In genomic region chr9:15155826-15156225, GRCh38 we compare ENCODE assay signal across 11 cellular contexts.
DNase-seq lines count a peak whose midpoint lies in the region; ATAC-seq and TF ChIP-seq lines count a peak whose summit lies in the region.
"Had no signal": no experiment of that assay in that cellular context is flagged by ENCODE, and none has a peak within 500 bp of the region (broad histone marks: within the 10 kb centered on the region; RNA-seq: fewer than 3 reads in every experiment).

No MANE protein-coding gene starts in this region.

- peak; percentile 18 for DNase-seq in PC-3
- DNase-seq in fibroblast of the aortic adventitia (ENCODE audit: low read depth): peak; percentile 72
- peak; percentile 87 for DNase-seq in pulmonary artery endothelial cell (ENCODE audit: low read depth, low spot score)
- DNase-seq in activated CD4-positive, alpha-beta T cell treated with anti-CD3 and anti-CD28 coated beads for 1 hour: no peak
- DNase-seq in activated CD4-positive, alpha-beta T cell treated with anti-CD3 and anti-CD28 coated beads for 48 hours: no peak
- no peak for DNase-seq in left colon
- DNase-seq: GOT3, T-helper 2 cell had no signal

- POLR2A ChIA-PET in PC-3 (lab: Charles Lee; ENCODE audit: unreplicated experiment): no interaction called here

- H3K27ac ChIP-seq in BLaER1 treated with 17β-estradiol and CSF1 and Interleukin-3, amounts not matched to agents 10 nM and 100 nM: peak overlapping the region in 1 of 11 experiments; percentile 3; a peak in 1 of 22 replicates
- H3K27ac ChIP-seq in PC-3 (ENCODE audit: low read length): no peak overlapping the region

- TF ChIP-seq CTCF in PC-3 (conservative IDR thresholded peaks at IDR 0.05; ENCODE audit: low read depth, low read length): no peak
- TF ChIP-seq CTCF in fibroblast of the aortic adventitia (IDR thresholded peaks at IDR 0.05; ENCODE audit: insufficient read depth, low read length): no peak

- H3K9me2 ChIP-seq in PC-3 (replicated peaks; ENCODE audit: low read length): no peaks in the 10 kb centered on the region

- H3K79me2 ChIP-seq in PC-3 (ENCODE audit: low read length): no peaks in the 10 kb centered on the region

- H3K4me1 ChIP-seq in BLaER1 treated with 17β-estradiol and CSF1 and Interleukin-3, amounts not matched to agents 10 nM and 100 nM: peaks cover 3 to 30% (median 17%) of the 10 kb centered on the region in 10 experiments; a peak in 18 of 20 replicates
- peaks cover 8% of the 10 kb centered on the region for H3K4me1 ChIP-seq in PC-3 (ENCODE audit: insufficient read depth, low read length)

- H4K20me1 ChIP-seq in BLaER1 treated with 17β-estradiol and CSF1 and Interleukin-3, amounts not matched to agents 10 nM and 100 nM: no peaks in the 10 kb centered on the region
- no peaks in the 10 kb centered on the region for H4K20me1 ChIP-seq in PC-3 (ENCODE audit: low read length)

- no peaks in the 10 kb centered on the region; a peak in 1 of 22 replicates for H3K27me3 ChIP-seq in BLaER1 treated with 17β-estradiol and CSF1 and Interleukin-3, amounts not matched to agents 10 nM and 100 nM
- H3K27me3 ChIP-seq in PC-3 (ENCODE audit: low read length): no peaks in the 10 kb centered on the region

- CTCF ChIA-PET in PC-3 (lab: Charles Lee): no interaction called here

- peak overlapping the region in 8 of 11 experiments; percentile 33 to 71 (median 47); a peak in 17 of 22 replicates for H3K4me2 ChIP-seq in BLaER1 treated with 17β-estradiol and CSF1 and Interleukin-3, amounts not matched to agents 10 nM and 100 nM
- no peak overlapping the region for H3K4me2 ChIP-seq in PC-3 (ENCODE audit: low read length)

- no peak overlapping the region for H3K4me3 ChIP-seq in BLaER1 treated with 17β-estradiol and CSF1 and Interleukin-3, amounts not matched to agents 10 nM and 100 nM
- no peak overlapping the region for H3K4me3 ChIP-seq in PC-3 (ENCODE audit: low read length)
- no peak overlapping the region for H3K4me3 ChIP-seq in fibroblast of the aortic adventitia (ENCODE audit: low read depth, low read length)
- H3K4me3 ChIP-seq: K562 had no signal

- no peaks in the 10 kb centered on the region for H3F3A ChIP-seq in PC-3 (ENCODE audit: low read length, unreplicated experiment)

- H2AFZ ChIP-seq in PC-3 (ENCODE audit: low read length): no peak overlapping the region

- peak overlapping the region in 2 of 11 experiments; percentile 3 to 14; a peak in 2 of 22 replicates for H3K9ac ChIP-seq in BLaER1 treated with 17β-estradiol and CSF1 and Interleukin-3, amounts not matched to agents 10 nM and 100 nM
- H3K9ac ChIP-seq in PC-3 (ENCODE audit: low read length): no peak overlapping the region

- H3K9me3 ChIP-seq in BLaER1 treated with 17β-estradiol and CSF1 and Interleukin-3, amounts not matched to agents 10 nM and 100 nM (replicated peaks in 1 of 11): no peaks in the 10 kb centered on the region; a peak in 1 of 22 replicates
- no peaks in the 10 kb centered on the region for H3K9me3 ChIP-seq in PC-3 (ENCODE audit: low read length)

- no peak for ATAC-seq in PC-3
- no peak for ATAC-seq in GM18870 (IDR thresholded peaks at IDR 0.05; ENCODE audit: unreplicated experiment)
- ATAC-seq in left colon: no peak
- ATAC-seq: K562 had no signal

- no TSS peak for BruUV-seq in PC-3 (replicated peaks; lab: Mats Ljungman, UMichigan)

- H3K36me3 ChIP-seq in BLaER1 treated with 17β-estradiol and CSF1 and Interleukin-3, amounts not matched to agents 10 nM and 100 nM: no peaks in the 10 kb centered on the region
- no peaks in the 10 kb centered on the region for H3K36me3 ChIP-seq in PC-3 (ENCODE audit: low read depth, low read length)

- intact Hi-C loops in PC-3 (cut with micrococcal nuclease): no loop called here
- intact Hi-C loops in left colon (cut with DNase I, micrococcal nuclease): no loop called here

Comparison
In these comparisons a context has a peak if more than half of its experiments do, and no peak if none do; other contexts are left out.
1. DNase-seq: peak in PC-3 (single experiment), fibroblast of the aortic adventitia (single experiment) and pulmonary artery endothelial cell (single experiment); none in activated CD4-positive, alpha-beta T cell treated with anti-CD3 and anti-CD28 coated beads for 1 hour (single experiment), activated CD4-positive, alpha-beta T cell treated with anti-CD3 and anti-CD28 coated beads for 48 hours (single experiment) and left colon (0 of 2).